In the genomic region with DNA sequence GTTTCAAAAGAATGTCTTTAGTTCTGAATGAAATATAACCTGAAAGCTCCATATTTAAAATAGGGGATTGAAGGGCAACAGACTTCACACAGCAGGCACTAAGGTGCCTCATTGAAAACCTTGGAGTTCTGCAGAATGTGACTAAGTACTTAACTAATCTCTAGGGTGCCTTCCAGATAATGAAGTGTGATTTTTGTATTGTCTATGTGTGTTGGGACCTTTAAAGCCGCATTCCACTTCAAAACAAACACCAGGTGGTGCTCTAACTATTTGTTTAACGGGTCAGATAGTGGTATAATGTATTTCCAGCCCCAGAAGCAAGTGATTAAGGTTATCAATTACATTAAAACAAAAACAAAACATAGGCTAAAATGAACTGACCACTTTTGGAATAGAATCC, we compare ENCODE assay signal across 1 cellular context.
TF ChIP-seq lines count a peak whose summit lies in the region.

No MANE protein-coding gene starts in this region.

TF ChIP-seq in K562, 482 proteins besides CTCF, POLR2A, EP300 and RAD21 (continued from another document):
- TF ChIP-seq ZNF583 (CRISPR knock-in tag; IDR thresholded peaks at IDR 0.05) (no peak), SP1 (CRISPR knock-in tag; IDR thresholded peaks at IDR 0.05) (no peak), FOXM1 (IDR thresholded peaks at IDR 0.05; ENCODE audit: low read depth) (no peak), FOXM1 (CRISPR knock-in tag; IDR thresholded peaks at IDR 0.05; ENCODE audit: low read depth) (no peak), STAG1 (CRISPR knock-in tag; IDR thresholded peaks at IDR 0.05; ENCODE audit: borderline replicate concordance) (no peak), RBBP5 (IDR thresholded peaks at IDR 0.05; ENCODE audit: borderline replicate concordance, insufficient read depth, low read length, poor library complexity, severe bottlenecking) (no peak), RUNX1 (IDR thresholded peaks at IDR 0.05; ENCODE audit: low read depth) (no peak)
